Comparison of ENCODE assay signal across 8 cellular contexts in genomic region chr11:69122642-69123431, GRCh38. TPM values are rescaled to one million over a fixed set of nuclear protein-coding genes. Genes with fewer than 3 reads are reported as not detected.
DNase-seq lines count a peak whose midpoint lies in the region; ATAC-seq and TF ChIP-seq lines count a peak whose summit lies in the region.

No MANE protein-coding gene starts in this region.

- peak; percentile 33 for DNase-seq in AG04450 (ENCODE audit: low read depth, low spot score)
- DNase-seq in HT-29 (ENCODE audit: low spot score), result peak; percentile 98
- DNase-seq in activated CD4-positive, alpha-beta T cell treated with anti-CD3 and anti-CD28 coated beads, Interleukin-2, amount 10 ng/mL, durations not matched to agents 24 days and 14 days, result peak; percentile 84
- DNase-seq in dermis blood vessel endothelial cell, result peak; percentile 83
- DNase-seq in lung (ENCODE audit: low spot score), result peak; percentile 93
- peak; percentile 85 for DNase-seq in stimulated activated CD8-positive, alpha-beta memory T cell treated with anti-CD3 and anti-CD28 coated beads, Interleukin-4, amount 100 ng/mL, for 48 hours

- intact Hi-C loops in activated CD4-positive, alpha-beta T cell treated with anti-CD3 and anti-CD28 coated beads, Interleukin-2, amount 10 ng/mL, durations not matched to agents 24 days and 14 days (cut with micrococcal nuclease), result loop anchor here (1.0 to 10.0 kb wide), 7 partner anchors 43 to 518 kb away; partner anchors contain the start of gene CCND1

- peak; percentile 87 for ATAC-seq in lung (ENCODE audit: insufficient read depth, low FRiP score)
- no peak for ATAC-seq in HG02571 (IDR thresholded peaks at IDR 0.05; ENCODE audit: unreplicated experiment)
- no peak for ATAC-seq in GM19351 (IDR thresholded peaks at IDR 0.05; ENCODE audit: unreplicated experiment)

- TF ChIP-seq CTCF in AG04450 (IDR thresholded peaks at IDR 0.05; ENCODE audit: low read depth, low read length) (no peak), lung (IDR thresholded peaks at IDR 0.05; ENCODE audit: control extremely low read depth, extremely low read depth) (no peak)

- WGBS in lung, 2 donors, result 15 to 26% methylated on average over 26 of the region's 26 CpGs

- H3K4me1 ChIP-seq in lung (ENCODE audit: control insufficient read depth in 2 of 2, insufficient read depth in 2 of 2, low read length in 2 of 2), result peaks cover 0 to 20% of the 10 kb centered on the region in 2 donors

- peak overlapping the region; percentile 86 for H3K27ac Mint-ChIP-seq in activated CD4-positive, alpha-beta T cell treated with anti-CD3 and anti-CD28 coated beads, Interleukin-2, amount 10 ng/mL, durations not matched to agents 24 days and 14 days

- peaks cover 6% of the 10 kb centered on the region for H3K9me3 Mint-ChIP-seq in activated CD4-positive, alpha-beta T cell treated with anti-CD3 and anti-CD28 coated beads, Interleukin-2, amount 10 ng/mL, durations not matched to agents 24 days and 14 days

- H3K27ac ChIP-seq in AG04450 (ENCODE audit: low read depth, low read length) (no peak overlapping the region), lung (ENCODE audit: low read depth in 1 of 2, low read length in 1 of 2) (peak overlapping the region; percentile 34 to 81)

- peaks cover 20% of the 10 kb centered on the region for H3K9me3 ChIP-seq in AG04450 (ENCODE audit: control insufficient read depth, insufficient read depth, low read length)
- H3K9me3 ChIP-seq in lung (ENCODE audit: control insufficient read depth in 2 of 2, insufficient read depth in 1 of 2, low read length in 1 of 2), result peaks cover 0 to 3% of the 10 kb centered on the region in 2 donors

- peak overlapping the region; percentile 74 for H3K4me3 Mint-ChIP-seq in activated CD4-positive, alpha-beta T cell treated with anti-CD3 and anti-CD28 coated beads, Interleukin-2, amount 10 ng/mL, durations not matched to agents 24 days and 14 days

- H3K4me3 ChIP-seq in AG04450 (ENCODE audit: low read depth, low read length), result no peak overlapping the region
- no peak overlapping the region for H3K4me3 ChIP-seq in lung

- CTCF ChIA-PET in AG04450 (lab: Charles Lee), result interaction anchor here (1.0 to 1.5 kb wide), 2 partner anchors 9 to 170 kb away, joined by 3 to 5 read pairs; no protein-coding TSS in a partner anchor

- H3K27me3 ChIP-seq in AG04450 (ENCODE audit: control insufficient read depth, insufficient read depth, low read length), result no peaks in the 10 kb centered on the region
- H3K27me3 ChIP-seq in lung (ENCODE audit: control insufficient read depth, insufficient read depth), result no peaks in the 10 kb centered on the region

- H3K36me3 ChIP-seq in lung (ENCODE audit: control insufficient read depth in 2 of 2, insufficient read depth in 2 of 2, low read length in 2 of 2), result no peaks in the 10 kb centered on the region

- peaks cover 27% of the 10 kb centered on the region for H3K4me1 Mint-ChIP-seq in activated CD4-positive, alpha-beta T cell treated with anti-CD3 and anti-CD28 coated beads, Interleukin-2, amount 10 ng/mL, durations not matched to agents 24 days and 14 days

- POLR2A ChIA-PET in AG04450 (lab: Yijun Ruan, JAX), result interaction anchor here (0.5 to 1.5 kb wide), 4 partner anchors 44 to 773 kb away, joined by 3 to 4 read pairs (median 4); no protein-coding TSS in a partner anchor

- no peaks in the 10 kb centered on the region for H3K36me3 Mint-ChIP-seq in activated CD4-positive, alpha-beta T cell treated with anti-CD3 and anti-CD28 coated beads, Interleukin-2, amount 10 ng/mL, durations not matched to agents 24 days and 14 days (ENCODE audit: low read depth)

- H3K27me3 Mint-ChIP-seq in activated CD4-positive, alpha-beta T cell treated with anti-CD3 and anti-CD28 coated beads, Interleukin-2, amount 10 ng/mL, durations not matched to agents 24 days and 14 days, result no peaks in the 10 kb centered on the region

RNA-seq across cellular contexts. Expression of gene SMIM38, which starts 32.9 kb away (rescaled TPM):
- polyA plus RNA-seq in AG04450 (2011; rRNA removed) (0.09 and 0.10 TPM in 2 replicates), lung (under 1 TPM; 0.08 to 0.12 TPM)
- 0.26 and 0.28 TPM in 2 replicates for polyA minus RNA-seq in AG04450 (2011; rRNA and poly(A)+ RNA removed)
- not detected in 2 replicates for total RNA-seq in HT-29 (2014; rRNA removed; shearing (Covaris generic))
- total RNA-seq in activated CD4-positive, alpha-beta T cell treated with anti-CD3 and anti-CD28 coated beads, Interleukin-2, amount 10 ng/mL, durations not matched to agents 24 days and 14 days, result 0.21 and 0.43 TPM in 2 replicates
- total RNA-seq in dermis blood vessel endothelial cell (0.09 and 0.17 TPM in 2 replicates), lung (1 to 10 TPM in 1 of 2 donors, under 1 TPM in 1; 0.74 to 1.3 TPM)

Comparison
In these comparisons a context has a peak if more than half of its experiments do, and no peak if none do; other contexts are left out.
1. DNase-seq: peak in every context shown above with its lines; median percentile 98 in HT-29; 93 in lung; 85 in stimulated activated CD8-positive, alpha-beta memory T cell treated with anti-CD3 and anti-CD28 coated beads, Interleukin-4, amount 100 ng/mL, for 48 hours; 84 in activated CD4-positive, alpha-beta T cell treated with anti-CD3 and anti-CD28 coated beads, Interleukin-2, amount 10 ng/mL, durations not matched to agents 24 days and 14 days; 83 in dermis blood vessel endothelial cell; 33 in AG04450.